Comparison of ENCODE assay signal across 7 cellular contexts in genomic region chr1:58784758-58785423, GRCh38. TPM values are rescaled to one million over a fixed set of nuclear protein-coding genes. Genes with fewer than 3 reads are reported as not detected.
DNase-seq lines count a peak whose midpoint lies in the region; ATAC-seq and TF ChIP-seq lines count a peak whose summit lies in the region.

No MANE protein-coding gene starts in this region.

- peak overlapping the region; percentile 46 to 99 (median 90) for H3K4me3 ChIP-seq in heart left ventricle
- peak overlapping the region; percentile 82 for H3K4me3 ChIP-seq in trophoblast cell (ENCODE audit: low read depth, low read length)
- peak overlapping the region; percentile 83 to 88 for H3K4me3 ChIP-seq in tibial artery

- H2AFZ ChIP-seq in trophoblast cell (ENCODE audit: insufficient read depth, low read length, poor library complexity) = peak overlapping the region; percentile 9

- 0 to 1% (median 0%) methylated on average over 54 to 56 of the region's 56 CpGs for WGBS in adipose tissue, 3 donors
- 0 to 1% (median 1%) methylated on average over 39 to 56 of the region's 56 CpGs for WGBS in heart left ventricle, 4 donors
- no CpG with 5 or more reads among the region's 56 CpGs for WGBS in trophoblast cell (ENCODE audit: extremely low coverage, insufficient coverage, insufficient read length)

- H3K9ac ChIP-seq in trophoblast cell (ENCODE audit: low read length) = peak overlapping the region; percentile 95

- H4K12ac ChIP-seq in trophoblast cell (ENCODE audit: low read depth, low read length) = peak overlapping the region; percentile 9

- intact Hi-C loops in heart left ventricle (cut with DNase I) (loop anchor here (1.0 to 10.0 kb wide), 38 partner anchors 30 to 970 kb away; partner anchors contain the start of gene FGGY (in 6 of the 10)), tibial artery (cut with DNase I; ENCODE audit: low total_unique reads) (loop anchor here (2.0 to 5.0 kb wide), 3 partner anchors 118 to 917 kb away; partner anchors contain the start of gene FGGY)

- H2BK120ac ChIP-seq in trophoblast cell (ENCODE audit: insufficient read depth, low read length, poor library complexity) = peak overlapping the region; percentile 40

- H2AK5ac ChIP-seq in trophoblast cell (ENCODE audit: low read length) = peak overlapping the region; percentile 4

- TF ChIP-seq CTCF in heart left ventricle (IDR thresholded peaks at IDR 0.05) (peak; percentile 36 to 85 (median 70)), tibial artery (IDR thresholded peaks at IDR 0.05) (peak; percentile 68 to 71)

- H3K4ac ChIP-seq in trophoblast cell (ENCODE audit: low read depth, low read length) = peak overlapping the region; percentile 14

- H3K4me1 ChIP-seq in heart left ventricle (peaks cover 0 to 30% (median 17%) of the 10 kb centered on the region in 12 donors), trophoblast cell (ENCODE audit: control insufficient read depth in 1 of 2, insufficient read depth in 2 of 2, low read length in 2 of 2) (peaks cover 0 to 11% of the 10 kb centered on the region in 2 experiments), tibial artery (peaks cover 0 to 28% (median 16%) of the 10 kb centered on the region in 4 donors)

- H4K91ac ChIP-seq in trophoblast cell (ENCODE audit: low read depth, low read length) = peak overlapping the region; percentile 70

- peaks cover 0 to 15% (median 7%) of the 10 kb centered on the region in 9 donors for H3K36me3 ChIP-seq in heart left ventricle
- H3K36me3 ChIP-seq in trophoblast cell (ENCODE audit: control insufficient read depth in 1 of 2, insufficient read depth in 2 of 2, low read length in 2 of 2) = peaks cover 11 to 12% of the 10 kb centered on the region in 2 experiments
- peaks cover 0 to 4% (median 0%) of the 10 kb centered on the region in 3 donors for H3K36me3 ChIP-seq in tibial artery

- H3K9me3 ChIP-seq in heart left ventricle = peaks cover 0 to 12% (median 0%) of the 10 kb centered on the region in 12 donors
- H3K9me3 ChIP-seq in trophoblast cell (ENCODE audit: insufficient read depth, low read depth, low read length) = peaks cover 2% of the 10 kb centered on the region
- peaks cover 0 to 7% (median 0%) of the 10 kb centered on the region in 3 donors for H3K9me3 ChIP-seq in tibial artery

- peak; percentile 67 for DNase-seq in NCI-H1092 treated with DMSO at 0.1 percent for 48 hours (lab: John Stamatoyannopoulos, UW)
- DNase-seq in SW 1271 (lab: John Stamatoyannopoulos, UW) = peak; percentile 38 to 80
- DNase-seq in heart left ventricle = peak; percentile 89 to 94 (median 92)
- DNase-seq in trophoblast cell = peak; percentile 79 to 82
- DNase-seq in tibial artery = peak; percentile 94 to 96

- H3K79me2 ChIP-seq in trophoblast cell (ENCODE audit: control insufficient read depth, insufficient read depth, low read length, poor library complexity) = peaks cover 28% of the 10 kb centered on the region

- peak overlapping the region; percentile 7 for H2BK12ac ChIP-seq in trophoblast cell (ENCODE audit: low read length)

- H3K14ac ChIP-seq in trophoblast cell (ENCODE audit: low read length) = peak overlapping the region; percentile 61

- peaks cover 27% of the 10 kb centered on the region for H3K79me1 ChIP-seq in trophoblast cell (ENCODE audit: low read length)

- peak overlapping the region; percentile 67 for H3K18ac ChIP-seq in trophoblast cell (ENCODE audit: low read length)

- no peak overlapping the region for H3K23ac ChIP-seq in trophoblast cell (ENCODE audit: low read length)

- peak overlapping the region; percentile 97 for H3K4me2 ChIP-seq in trophoblast cell (ENCODE audit: low read length)

- H3K27ac ChIP-seq in adipose tissue (ENCODE audit: low read depth, low read length) (peak overlapping the region; percentile 96), heart left ventricle (peak overlapping the region; percentile 94 to 100 (median 99)), trophoblast cell (ENCODE audit: low read depth, low read length) (peak overlapping the region; percentile 94), tibial artery (peak overlapping the region; percentile 100)

- peak overlapping the region; percentile 50 for H4K8ac ChIP-seq in trophoblast cell (ENCODE audit: low read depth, low read length)

- H2BK5ac ChIP-seq in trophoblast cell (ENCODE audit: low read depth, low read length, poor library complexity) = peak overlapping the region; percentile 77

- TF ChIP-seq POLR2A in GM18505 (IDR thresholded peaks at IDR 0.05; ENCODE audit: borderline replicate concordance, extremely low read depth, insufficient read depth, insufficient read length) = peak; percentile 69
- TF ChIP-seq POLR2A in heart left ventricle (IDR thresholded peaks at IDR 0.05) = peak in 1 of 2 donors; percentile 16

- H3K27me3 ChIP-seq in heart left ventricle (no peaks in the 10 kb centered on the region), trophoblast cell (ENCODE audit: insufficient read depth, low read length) (no peaks in the 10 kb centered on the region), tibial artery (no peaks in the 10 kb centered on the region)

- ATAC-seq in GM18505 (IDR thresholded peaks at IDR 0.05; ENCODE audit: unreplicated experiment) (no peak), heart left ventricle (peak; percentile 26 to 44 (median 30))

RNA-seq across cellular contexts. Expression of gene JUN, which starts 1.0 kb away (rescaled TPM):
- polyA plus RNA-seq in adipose tissue (100 to 1,000 TPM in 2 of 3 donors, 10 to 100 TPM in 1; 91.8 to 443 (median 176) TPM), heart left ventricle (100 to 1,000 TPM in 1 of 2 donors, 10 to 100 TPM in 1; 71.6 to 133 TPM)
- total RNA-seq in heart left ventricle = 100 to 1,000 TPM in 1 of 9 donors, 10 to 100 TPM in 8; 57.1 to 128 (median 82.8) TPM
- polyA plus RNA-seq in trophoblast cell (2013) = 48.6 and 50.2 TPM in 2 replicates
